6 cellular contexts compared by ENCODE assay signal in genomic region chrX:48956728-48957414, GRCh38. TPM values are rescaled to one million over a fixed set of nuclear protein-coding genes. Genes with fewer than 3 reads are reported as not detected.
DNase-seq lines count a peak whose midpoint lies in the region; ATAC-seq and TF ChIP-seq lines count a peak whose summit lies in the region.

No MANE protein-coding gene starts in this region.

- TF ChIP-seq CTCF in thyroid gland (IDR thresholded peaks at IDR 0.05): no peak

- TF ChIP-seq POLR2A in thyroid gland (IDR thresholded peaks at IDR 0.05): no peak

- 6% methylated on average over 8 of the region's 61 CpGs; no CpG with 5 or more reads in 1 of the 2 donors for WGBS in thyroid gland, 2 donors

- H3K27me3 ChIP-seq in iPS-20b (ENCODE audit: insufficient read depth, low read length): no peaks in the 10 kb centered on the region
- no peaks in the 10 kb centered on the region for H3K27me3 ChIP-seq in thyroid gland

- H3K36me3 ChIP-seq in iPS-20b (ENCODE audit: insufficient read depth, low read depth, low read length) (peaks cover 17% of the 10 kb centered on the region), thyroid gland (no peaks in the 10 kb centered on the region)

- H3K27ac ChIP-seq in iPS-20b (ENCODE audit: low read length) (no peak overlapping the region), thyroid gland (peak overlapping the region in 2 of 3 donors; percentile 38 to 89)

- H3K9ac ChIP-seq in iPS-20b (ENCODE audit: low read depth, low read length): peak overlapping the region; percentile 85

- H3K4me1 ChIP-seq in iPS-20b (ENCODE audit: insufficient read depth, low read length): peaks cover 7% of the 10 kb centered on the region; the same call in 1 of the 2 replicates
- peaks cover 3 to 32% of the 10 kb centered on the region in 2 donors for H3K4me1 ChIP-seq in thyroid gland

- peak; percentile 0 for ATAC-seq in HG02840 (IDR thresholded peaks at IDR 0.05; ENCODE audit: low FRiP score, unreplicated experiment)
- no peak for ATAC-seq in GM18870 (IDR thresholded peaks at IDR 0.05; ENCODE audit: unreplicated experiment)

- DNase-seq in activated T-cell treated with anti-CD3 and anti-CD28 coated beads, Interleukin-2, amount 50 U/mL, for 1 hour: peak; percentile 62
- DNase-seq in thyroid gland: peak in 1 of 2 donors; percentile 7
- DNase-seq in SIG-M5 (lab: John Stamatoyannopoulos, UW): no peak

- intact Hi-C loops in thyroid gland (cut with DNase I): no loop called here

- H3K4me3 ChIP-seq in iPS-20b (ENCODE audit: low read length): peak overlapping the region; percentile 81
- peak overlapping the region; percentile 15 to 70 (median 57) for H3K4me3 ChIP-seq in thyroid gland (replicated peaks in 1 of 3)

- H3K9me3 ChIP-seq in iPS-20b (ENCODE audit: insufficient read depth, low read depth, low read length) (no peaks in the 10 kb centered on the region), thyroid gland (no peaks in the 10 kb centered on the region)

RNA-seq across cellular contexts. Expression of gene OTUD5, which starts 0.5 kb away (rescaled TPM):
- total RNA-seq in thyroid gland: 10 to 100 TPM; 33.9 to 52.4 (median 43.3) TPM

RNA-seq across cellular contexts. Expression of gene KCND1, which starts 14.8 kb away (rescaled TPM):
- 1 to 10 TPM in 3 of 4 donors, under 1 TPM in 1; 0.54 to 1.6 (median 1.1) TPM for total RNA-seq in thyroid gland

RNA-seq across cellular contexts. Expression of gene PIM2, which starts 38.0 kb away (rescaled TPM):
- total RNA-seq in thyroid gland: 10 to 100 TPM in 1 of 4 donors, 1 to 10 TPM in 3; 4.8 to 12.1 (median 5.9) TPM

RNA-seq across cellular contexts. Expression of gene GRIPAP1, which starts 45.2 kb away (rescaled TPM):
- total RNA-seq in thyroid gland: 10 to 100 TPM; 30.6 to 33.9 (median 33.4) TPM

RNA-seq across cellular contexts. Expression of gene SLC35A2, which starts 45.4 kb away (rescaled TPM):
- total RNA-seq in thyroid gland: 10 to 100 TPM; 26.9 to 47.8 (median 32.3) TPM
